In genomic region chr15:69462493-69463181, GRCh38 we compare ENCODE assay signal across 8 cellular contexts. TPM values are rescaled to one million over a fixed set of nuclear protein-coding genes. Genes with fewer than 3 reads are reported as not detected.
DNase-seq lines count a peak whose midpoint lies in the region; ATAC-seq, FAIRE-seq and TF ChIP-seq lines count a peak whose summit lies in the region.

No MANE protein-coding gene starts in this region.

- peak in 1 of 4 donors; percentile 46 for TF ChIP-seq EP300 in upper lobe of left lung (IDR thresholded peaks at IDR 0.05)

- peaks cover 8 to 47% (median 29%) of the 10 kb centered on the region in 4 donors for H3K4me1 ChIP-seq in upper lobe of left lung

- no peaks in the 10 kb centered on the region for H3K27me3 Mint-ChIP-seq in T-cell

- WGBS in upper lobe of left lung, 2 donors, result 1 to 6% methylated on average over 25 to 30 of the region's 46 CpGs

- H3K9me3 ChIP-seq in upper lobe of left lung, result no peaks in the 10 kb centered on the region

- H3K27ac ChIP-seq in upper lobe of left lung, result peak overlapping the region; percentile 86 to 94 (median 91)

- H3K36me3 ChIP-seq in upper lobe of left lung, result peaks cover 0 to 1% (median 0%) of the 10 kb centered on the region in 4 donors

- peak; percentile 83 to 97 (median 94) for TF ChIP-seq CTCF in upper lobe of left lung (IDR thresholded peaks at IDR 0.05)

- intact Hi-C loops in left cardiac atrium (cut with DNase I) (no loop called here), posterior cingulate gyrus (cut with DNase I) (loop anchor here (1.0 kb wide), 1 partner anchor 10 kb away; the partner anchor contains the start of gene RPLP1)

- peak overlapping the region; percentile 44 to 63 (median 52) for H3K4me3 ChIP-seq in upper lobe of left lung

- POLR2A ChIA-PET in T-cell (lab: Charles Lee), result interaction anchor here (0.5 to 3.9 kb wide), 10 partner anchors 9 to 1298 kb away, joined by 3 to 76 read pairs (median 4); partner anchors contain the start of genes RPLP1 (in 2 of the 2), KIF23 (in 1 of the 2) and TLE3 (in 1 of the 2)

- peak; percentile 63 for TF ChIP-seq POLR2A in GM12891 (IDR thresholded peaks at IDR 0.05; ENCODE audit: low read depth, low read length)
- TF ChIP-seq POLR2A in upper lobe of left lung (IDR thresholded peaks at IDR 0.05), result peak in 3 of 4 donors; percentile 56 to 94 (median 71)

- CTCF ChIA-PET in T-cell (lab: Charles Lee), result interaction anchor here (0.6 to 2.1 kb wide), 13 partner anchors 9 to 1097 kb away, joined by 3 to 56 read pairs (median 4); partner anchors contain the start of genes KIF23 (in 1 of the 2) and RPLP1 (in 1 of the 2)

- peak overlapping the region; percentile 86 to 90 (median 87) for H3K4me3 Mint-ChIP-seq in T-cell

- H3K27me3 ChIP-seq in upper lobe of left lung, result no peaks in the 10 kb centered on the region

- ATAC-seq in HG02840 (IDR thresholded peaks at IDR 0.05; ENCODE audit: low FRiP score, unreplicated experiment) (peak; percentile 86), T-cell (replicated peaks in 1 of 4) (peak; percentile 92 to 99 (median 99)), left cardiac atrium (peak; percentile 94 to 97), upper lobe of left lung (ENCODE audit: low FRiP score in 2 of 2) (peak; percentile 97 to 98)

- peak; percentile 82 for FAIRE-seq in GM12891 (lab: Jason Lieb, UNC)

- DNase-seq in GM12891 (ENCODE audit: insufficient read length, low spot score), result peak; percentile 89
- peak; percentile 93 for DNase-seq in NCI-H146 (lab: John Stamatoyannopoulos, UW)
- peak; percentile 74 to 93 (median 87) for DNase-seq in T-cell
- DNase-seq in amniotic stem cell (lab: John Stamatoyannopoulos, UW), result peak; percentile 90
- peak; percentile 96 for DNase-seq in left cardiac atrium
- DNase-seq in posterior cingulate gyrus, result peak; percentile 90 to 99 (median 94)
- DNase-seq in upper lobe of left lung, result peak; percentile 97 to 98

- H3K27ac Mint-ChIP-seq in T-cell, result peak overlapping the region; percentile 90

- H3K4me1 Mint-ChIP-seq in T-cell, result peaks cover 26 to 54% (median 50%) of the 10 kb centered on the region in 3 donors

- H3K36me3 Mint-ChIP-seq in T-cell, result no peaks in the 10 kb centered on the region

- no peaks in the 10 kb centered on the region for H3K9me3 Mint-ChIP-seq in T-cell

TF ChIP-seq in GM12891, 5 proteins besides CTCF, POLR2A, EP300 and RAD21:
- TF ChIP-seq POLR2AphosphoS5 (IDR thresholded peaks at IDR 0.05; ENCODE audit: low read depth, low read length), result peak; percentile 42; the same call in 1 of the 2 replicates
- TF ChIP-seq POU2F2 (IDR thresholded peaks at IDR 0.05; ENCODE audit: low read depth, low read length), result no peak
- no peak for TF ChIP-seq PAX5 (IDR thresholded peaks at IDR 0.05; ENCODE audit: insufficient read depth, low read length, severe bottlenecking)
- no peak for TF ChIP-seq SPI1 (IDR thresholded peaks at IDR 0.05; ENCODE audit: low read depth, low read length)
- TF ChIP-seq TAF1 (IDR thresholded peaks at IDR 0.05; ENCODE audit: low read depth, low read length), result peak; percentile 31; the same call in 1 of the 2 replicates

RNA-seq across cellular contexts. Expression of gene RPLP1, which starts 10.0 kb away (rescaled TPM):
- polyA plus RNA-seq in GM12891 (2012; ENCODE audit: low read depth, missing spikeins), result 2,870 TPM
- 1,000 to 10,000 TPM; 1,904 to 4,142 (median 3,956) TPM for total RNA-seq in T-cell
- 1,000 to 10,000 TPM; 1,031 to 1,042 TPM for total RNA-seq in left cardiac atrium
- total RNA-seq in upper lobe of left lung, result 1,000 to 10,000 TPM in 2 of 6 donors, 100 to 1,000 TPM in 4; 339 to 1,933 (median 538) TPM

RNA-seq across cellular contexts. Expression of gene KIF23, which starts 48.5 kb away (rescaled TPM):
- polyA plus RNA-seq in GM12891 (2012; ENCODE audit: low read depth, missing spikeins), result 22.7 TPM
- 1 to 10 TPM in 1 of 5 donors, under 1 TPM in 4; 0.36 to 2.2 (median 0.76) TPM for total RNA-seq in T-cell
- 1 to 10 TPM in 1 of 2 donors, under 1 TPM in 1; 0.82 to 1.1 TPM for total RNA-seq in left cardiac atrium
- total RNA-seq in upper lobe of left lung, result 1 to 10 TPM; 1.0 to 6.7 (median 3.7) TPM

Comparison
In these comparisons a context has a peak if more than half of its experiments do, and no peak if none do; other contexts are left out.
1. Peak in every context shown above with its lines: DNase-seq, ATAC-seq, H3K4me3 ChIP-seq and H3K27ac ChIP-seq.